Comparison of ENCODE assay signal across 14 cellular contexts in the genomic region with DNA sequence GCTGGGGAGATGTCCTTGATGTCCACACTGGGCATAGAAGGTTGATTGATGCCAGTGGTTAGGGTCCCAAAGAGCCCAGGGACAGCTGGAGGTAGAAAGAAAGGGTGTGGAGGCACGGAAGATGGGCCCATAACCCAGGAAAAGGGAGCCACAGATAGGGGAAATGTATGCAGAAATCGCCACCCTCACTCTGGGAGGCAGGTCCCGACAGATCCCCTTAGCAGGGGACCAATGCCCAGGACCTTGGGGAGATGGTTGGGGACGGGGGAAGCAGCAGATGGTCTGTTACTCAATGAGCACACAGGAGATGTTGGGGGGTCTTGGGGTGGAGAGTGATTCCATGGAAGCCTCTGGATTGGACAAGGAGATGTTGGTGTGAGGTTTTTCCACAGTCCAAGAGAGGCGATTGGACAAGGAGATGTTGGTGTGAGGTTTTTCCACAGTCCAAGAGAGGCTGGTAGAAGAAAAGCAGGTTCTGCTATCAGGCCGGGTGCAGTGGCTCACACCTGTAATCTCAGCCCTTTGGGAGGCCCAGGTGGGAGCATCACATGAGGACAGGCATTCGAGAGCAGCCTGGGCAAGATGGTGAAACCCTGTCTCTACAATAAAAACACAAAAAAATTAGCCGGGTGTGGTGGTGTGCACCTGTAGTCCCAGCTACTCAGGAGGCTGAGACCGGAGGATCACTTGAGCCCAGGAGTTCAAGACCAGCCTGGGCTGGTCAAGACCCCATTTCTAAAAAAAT. TPM values are rescaled to one million over a fixed set of nuclear protein-coding genes. Genes with fewer than 3 reads are reported as not detected.
A peak's percentile ranks its signal among the peaks of the same experiment; 100 is the strongest.
DNase-seq lines count a peak whose midpoint lies in the region; ATAC-seq and TF ChIP-seq lines count a peak whose summit lies in the region.
"Had no signal": no experiment of that assay in that cellular context is flagged by ENCODE, and none has a peak within 500 bp of the region (broad histone marks: within the 10 kb centered on the region; RNA-seq: fewer than 3 reads in every experiment).

No MANE protein-coding gene starts in this region.

- H3K36me3 ChIP-seq in esophagus muscularis mucosa, result no peaks in the 10 kb centered on the region

- no peaks in the 10 kb centered on the region for H3K9me3 Mint-ChIP-seq in activated CD4-positive, alpha-beta T cell treated with anti-CD3 and anti-CD28 coated beads, Interleukin-2, amount 10 ng/mL, durations not matched to agents 7 days and 5 days
- H3K9me3 Mint-ChIP-seq: activated T-cell treated with anti-CD3 and anti-CD28 coated beads, Interleukin-2, amount 50 U/mL, for 4 hours; stimulated activated naive B cell treated with anti-CD40 and anti-IgM and Interleukin-4, amounts not matched to agents 10 μg/mL and 1 μg/mL and 100 μg/mL, for 72 hours had no signal

- no peaks in the 10 kb centered on the region for H3K27me3 Mint-ChIP-seq in activated CD4-positive, alpha-beta T cell treated with anti-CD3 and anti-CD28 coated beads, Interleukin-2, amount 10 ng/mL, durations not matched to agents 7 days and 5 days
- H3K27me3 Mint-ChIP-seq: stimulated activated naive B cell treated with anti-CD40 and anti-IgM and Interleukin-4, amounts not matched to agents 10 μg/mL and 1 μg/mL and 100 μg/mL, for 72 hours had no signal

- TF ChIP-seq CTCF in esophagus muscularis mucosa (IDR thresholded peaks at IDR 0.05), result no peak

- H3K27me3 ChIP-seq in esophagus muscularis mucosa, result no peaks in the 10 kb centered on the region

- H3K4me3 ChIP-seq in esophagus muscularis mucosa, result no peak overlapping the region
- H3K4me3 ChIP-seq: A549 had no signal

- H3K4me1 ChIP-seq in esophagus muscularis mucosa, result peaks cover 0 to 22% (median 18%) of the 10 kb centered on the region in 4 donors

- H3K27ac Mint-ChIP-seq in activated CD4-positive, alpha-beta T cell treated with anti-CD3 and anti-CD28 coated beads, Interleukin-2, amount 10 ng/mL, durations not matched to agents 7 days and 5 days, result peak overlapping the region; percentile 68
- H3K27ac Mint-ChIP-seq: stimulated activated naive B cell treated with anti-CD40 and anti-IgM and Interleukin-4, amounts not matched to agents 10 μg/mL and 1 μg/mL and 100 μg/mL, for 72 hours had no signal

- ATAC-seq in sciatic nerve (no peak), HG02870 (IDR thresholded peaks at IDR 0.05; ENCODE audit: unreplicated experiment) (no peak)
- ATAC-seq: activated T-cell treated with anti-CD3 and anti-CD28 coated beads, Interleukin-2, amount 50 U/mL, for 4 hours; stimulated activated naive B cell treated with anti-CD40 and anti-IgM and Interleukin-4, amounts not matched to agents 10 μg/mL and 1 μg/mL and 100 μg/mL, for 72 hours had no signal

- intact Hi-C loops in esophagus muscularis mucosa (cut with DNase I) (no loop called here), sciatic nerve (cut with DNase I) (no loop called here)

- POLR2A ChIA-PET in activated CD4-positive, alpha-beta T cell treated with anti-CD3 and anti-CD28 coated beads, Interleukin-2, amount 10 ng/mL, durations not matched to agents 7 days and 5 days (lab: Charles Lee), result no interaction called here

- peak overlapping the region in 3 of 4 donors; percentile 53 to 73 (median 54) for H3K27ac ChIP-seq in esophagus muscularis mucosa (replicated peaks in 1 of 4)

- H3K4me1 Mint-ChIP-seq in activated CD4-positive, alpha-beta T cell treated with anti-CD3 and anti-CD28 coated beads, Interleukin-2, amount 10 ng/mL, durations not matched to agents 7 days and 5 days, result peaks cover 28% of the 10 kb centered on the region

- no peak for TF ChIP-seq EP300 in esophagus muscularis mucosa (IDR thresholded peaks at IDR 0.05)

- no peak for DNase-seq in activated CD4-positive, alpha-beta T cell treated with anti-CD3 and anti-CD28 coated beads, Interleukin-2, amount 10 ng/mL, durations not matched to agents 7 days and 5 days
- no peak for DNase-seq in activated CD4-positive, alpha-beta T cell treated with anti-CD3 and anti-CD28 coated beads, Interleukin-2, amount 50 U/mL, for 48 hours
- DNase-seq in esophagus muscularis mucosa (ENCODE audit: extremely low spot score) (no peak), sciatic nerve (ENCODE audit: low spot score) (peak; percentile 41), DMS 273 (lab: John Stamatoyannopoulos, UW; ENCODE audit: unreplicated experiment) (no peak)
- DNase-seq: activated T-cell treated with anti-CD3 and anti-CD28 coated beads, Interleukin-2, amount 50 U/mL, for 4 hours; central memory CD4-positive, alpha-beta T cell; islet precursor cell; NCI-H2227 treated with DMSO at 0.1 percent for 48 hours; stimulated activated naive B cell treated with anti-CD40 and anti-IgM and Interleukin-4, amounts not matched to agents 10 μg/mL and 1 μg/mL and 100 μg/mL, for 72 hours; T1000 had no signal

- no peak for TF ChIP-seq POLR2A in esophagus muscularis mucosa (IDR thresholded peaks at IDR 0.05; ENCODE audit: low read depth)

- H3K4me3 Mint-ChIP-seq in activated CD4-positive, alpha-beta T cell treated with anti-CD3 and anti-CD28 coated beads, Interleukin-2, amount 10 ng/mL, durations not matched to agents 7 days and 5 days, result no peak overlapping the region
- H3K4me3 Mint-ChIP-seq: activated T-cell treated with anti-CD3 and anti-CD28 coated beads, Interleukin-2, amount 50 U/mL, for 4 hours; stimulated activated naive B cell treated with anti-CD40 and anti-IgM and Interleukin-4, amounts not matched to agents 10 μg/mL and 1 μg/mL and 100 μg/mL, for 72 hours had no signal

- CTCF ChIA-PET in activated CD4-positive, alpha-beta T cell treated with anti-CD3 and anti-CD28 coated beads, Interleukin-2, amount 10 ng/mL, durations not matched to agents 7 days and 5 days (lab: Charles Lee), result interaction anchor here (0.6 to 1.4 kb wide), 3 partner anchors 12 to 267 kb away, joined by 3 to 6 read pairs (median 3); no protein-coding TSS in a partner anchor

- H3K9me3 ChIP-seq in esophagus muscularis mucosa, result no peaks in the 10 kb centered on the region
- H3K9me3 ChIP-seq: A549 had no signal

- no peaks in the 10 kb centered on the region for H3K36me3 Mint-ChIP-seq in activated CD4-positive, alpha-beta T cell treated with anti-CD3 and anti-CD28 coated beads, Interleukin-2, amount 10 ng/mL, durations not matched to agents 7 days and 5 days (ENCODE audit: low read depth)

- 94% methylated on average over 9 of the region's 9 CpGs for WGBS in esophagus muscularis mucosa

RNA-seq across cellular contexts. Expression of a gene that starts 7.0 kb away (rescaled TPM):
- 10 to 100 TPM; 67.9 to 77.9 TPM for total RNA-seq in activated CD4-positive, alpha-beta T cell treated with anti-CD3 and anti-CD28 coated beads, Interleukin-2, amount 10 ng/mL, durations not matched to agents 7 days and 5 days
- total RNA-seq in esophagus muscularis mucosa (10 to 100 TPM; 24.5 to 35.1 (median 27.0) TPM), sciatic nerve (25.3 TPM)

RNA-seq across cellular contexts. Expression of a gene that starts 13.6 kb away (rescaled TPM):
- total RNA-seq in activated CD4-positive, alpha-beta T cell treated with anti-CD3 and anti-CD28 coated beads, Interleukin-2, amount 10 ng/mL, durations not matched to agents 7 days and 5 days, result 10 to 100 TPM; 49.1 to 50.5 TPM
- 10 to 100 TPM; 21.2 to 44.9 (median 40.6) TPM for total RNA-seq in esophagus muscularis mucosa
- 37.0 TPM for total RNA-seq in sciatic nerve

RNA-seq across cellular contexts. Expression of a gene that starts 14.8 kb away (rescaled TPM):
- total RNA-seq in activated CD4-positive, alpha-beta T cell treated with anti-CD3 and anti-CD28 coated beads, Interleukin-2, amount 10 ng/mL, durations not matched to agents 7 days and 5 days, result 1 to 10 TPM; 2.4 to 2.7 TPM
- total RNA-seq in esophagus muscularis mucosa, result 1 to 10 TPM; 2.9 to 7.6 (median 5.8) TPM
- total RNA-seq in sciatic nerve, result 8.0 TPM

RNA-seq across cellular contexts. Expression of a gene that starts 20.8 kb away (rescaled TPM):
- 1 to 10 TPM; 3.0 to 4.1 TPM for total RNA-seq in activated CD4-positive, alpha-beta T cell treated with anti-CD3 and anti-CD28 coated beads, Interleukin-2, amount 10 ng/mL, durations not matched to agents 7 days and 5 days
- total RNA-seq in esophagus muscularis mucosa (under 1 TPM in 1 of 4 donors, not detected in 3; 0.78 TPM), sciatic nerve (3.6 TPM)
- total RNA-seq: Daoy had no signal

RNA-seq across cellular contexts. Expression of a gene that starts 35.7 kb away (rescaled TPM):
- total RNA-seq in activated CD4-positive, alpha-beta T cell treated with anti-CD3 and anti-CD28 coated beads, Interleukin-2, amount 10 ng/mL, durations not matched to agents 7 days and 5 days, result 100 to 1,000 TPM; 113 to 128 TPM
- total RNA-seq in esophagus muscularis mucosa (10 to 100 TPM; 26.2 to 51.4 (median 33.1) TPM), sciatic nerve (148 TPM)
